Comparison of ENCODE assay signal across 19 cellular contexts in the genomic region with DNA sequence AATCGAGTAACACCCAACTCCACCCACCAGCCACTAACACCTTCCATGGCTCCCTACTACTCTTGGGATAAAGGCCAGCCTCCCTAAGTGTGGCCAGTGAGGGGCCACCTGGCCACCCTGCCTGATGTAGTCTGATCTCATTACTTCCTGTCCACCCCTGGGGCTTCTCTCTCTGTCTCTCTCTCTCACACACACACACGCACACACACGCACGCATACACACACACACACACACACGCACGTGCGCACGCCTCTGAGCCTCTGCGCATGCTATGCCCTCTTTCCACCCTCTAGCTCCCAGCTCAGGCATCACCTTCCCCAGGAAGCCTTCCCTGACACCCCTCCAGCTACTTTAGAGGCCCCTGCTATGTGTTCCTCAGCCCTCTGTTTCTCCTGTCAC. TPM values are rescaled to one million over a fixed set of nuclear protein-coding genes. Genes with fewer than 3 reads are reported as not detected.
DNase-seq lines count a peak whose midpoint lies in the region; ATAC-seq and TF ChIP-seq lines count a peak whose summit lies in the region.
"Had no signal": no experiment of that assay in that cellular context is flagged by ENCODE, and none has a peak within 500 bp of the region (broad histone marks: within the 10 kb centered on the region; RNA-seq: fewer than 3 reads in every experiment).

No MANE protein-coding gene starts in this region.

- no peaks in the 10 kb centered on the region for H3K4me1 ChIP-seq in endodermal cell (ENCODE audit: control insufficient read depth, insufficient read depth, low read length)

- WGBS in endodermal cell (ENCODE audit: insufficient coverage in 1 of 2, insufficient read length in 1 of 2), 2 experiments = 94 to 98% methylated on average over 9 of the region's 9 CpGs

- DNase-seq in activated naive CD4-positive, alpha-beta T cell treated with anti-CD3 and anti-CD28 coated beads, Interleukin-2, amount 10 ng/mL, durations not matched to agents 7 days and 5 days = no peak
- no peak for DNase-seq in activated naive CD4-positive, alpha-beta T cell (lab: John Stamatoyannopoulos, UW)
- DNase-seq in activated CD4-positive, alpha-beta memory T cell treated with anti-CD3 and anti-CD28 coated beads for 36 hours = no peak
- DNase-seq in endodermal cell (no peak), Right ventricle myocardium inferior (ENCODE audit: missing footprints) (no peak), DMS 273 (lab: John Stamatoyannopoulos, UW; ENCODE audit: unreplicated experiment) (no peak), pons (ENCODE audit: low spot score) (no peak)
- no peak for DNase-seq in stimulated activated naive CD8-positive, alpha-beta T cell treated with anti-CD3 and anti-CD28 coated beads, Interleukin-15, amount 100 ng/mL, for 72 hours
- DNase-seq: activated CD4-positive, CD25-positive, alpha-beta regulatory T cell treated with anti-CD3 and anti-CD28 coated beads, Interleukin-2, amount 50 U/mL, for 72 hours; caudate nucleus; foreskin melanocyte; lower lobe of right lung; NCI-H1930; NCI-H526 treated with DMSO at 0.1 percent for 48 hours; sigmoid colon; stimulated activated CD4-positive, alpha-beta T cell treated with anti-CD3 and anti-CD28 coated beads, Interleukin-2, amount 100 ng/mL, for 48 hours had no signal

- peak overlapping the region; percentile 98 for H3K27ac ChIP-seq in endodermal cell (ENCODE audit: low read depth, low read length)
- H3K27ac ChIP-seq: lower lobe of right lung, sigmoid colon had no signal

- no peaks in the 10 kb centered on the region for H3K9me3 ChIP-seq in endodermal cell (ENCODE audit: control insufficient read depth, low read length)
- H3K9me3 ChIP-seq: lower lobe of right lung, neutrophil, sigmoid colon had no signal

- H3K4me3 ChIP-seq in endodermal cell (ENCODE audit: low read length) = no peak overlapping the region
- H3K4me3 ChIP-seq: lower lobe of right lung, sigmoid colon had no signal

- POLR2A ChIA-PET in activated CD4-positive, alpha-beta memory T cell treated with anti-CD3 and anti-CD28 coated beads for 36 hours (lab: Charles Lee) = interaction anchor here (0.7 kb wide), 1 partner anchor 11 kb away, joined by 3 read pairs; no protein-coding TSS in a partner anchor

- no peaks in the 10 kb centered on the region for H3K27me3 Mint-ChIP-seq in activated naive CD4-positive, alpha-beta T cell treated with anti-CD3 and anti-CD28 coated beads, Interleukin-2, amount 10 ng/mL, durations not matched to agents 7 days and 5 days
- H3K27me3 Mint-ChIP-seq in activated CD4-positive, alpha-beta memory T cell treated with anti-CD3 and anti-CD28 coated beads for 36 hours = no peaks in the 10 kb centered on the region
- peaks cover 4% of the 10 kb centered on the region for H3K27me3 Mint-ChIP-seq in endodermal cell (ENCODE audit: insufficient read depth)
- H3K27me3 Mint-ChIP-seq in stimulated activated naive CD8-positive, alpha-beta T cell treated with anti-CD3 and anti-CD28 coated beads, Interleukin-15, amount 100 ng/mL, for 72 hours = no peaks in the 10 kb centered on the region

- no peaks in the 10 kb centered on the region for H3K36me3 ChIP-seq in endodermal cell (ENCODE audit: control insufficient read depth, insufficient read depth, low read length)
- H3K36me3 ChIP-seq: sigmoid colon had no signal

- H3K9me3 Mint-ChIP-seq in activated naive CD4-positive, alpha-beta T cell treated with anti-CD3 and anti-CD28 coated beads, Interleukin-2, amount 10 ng/mL, durations not matched to agents 7 days and 5 days = no peaks in the 10 kb centered on the region
- no peaks in the 10 kb centered on the region for H3K9me3 Mint-ChIP-seq in activated CD4-positive, alpha-beta memory T cell treated with anti-CD3 and anti-CD28 coated beads for 36 hours
- H3K9me3 Mint-ChIP-seq in endodermal cell = no peaks in the 10 kb centered on the region
- no peaks in the 10 kb centered on the region for H3K9me3 Mint-ChIP-seq in stimulated activated naive CD8-positive, alpha-beta T cell treated with anti-CD3 and anti-CD28 coated beads, Interleukin-15, amount 100 ng/mL, for 72 hours
- H3K9me3 Mint-ChIP-seq: type B pancreatic cell had no signal

- no peaks in the 10 kb centered on the region for H3K27me3 ChIP-seq in endodermal cell (ENCODE audit: control insufficient read depth, insufficient read depth, low read length, poor library complexity, severe bottlenecking)
- H3K27me3 ChIP-seq: neutrophil had no signal

- H3K4me3 Mint-ChIP-seq in activated naive CD4-positive, alpha-beta T cell treated with anti-CD3 and anti-CD28 coated beads, Interleukin-2, amount 10 ng/mL, durations not matched to agents 7 days and 5 days = peak overlapping the region; percentile 89
- peak overlapping the region; percentile 89 for H3K4me3 Mint-ChIP-seq in activated CD4-positive, alpha-beta memory T cell treated with anti-CD3 and anti-CD28 coated beads for 36 hours
- H3K4me3 Mint-ChIP-seq in endodermal cell = no peak overlapping the region
- peak overlapping the region; percentile 11 to 96 for H3K4me3 Mint-ChIP-seq in stimulated activated naive CD8-positive, alpha-beta T cell treated with anti-CD3 and anti-CD28 coated beads, Interleukin-15, amount 100 ng/mL, for 72 hours
- H3K4me3 Mint-ChIP-seq: type B pancreatic cell had no signal

- H3K27ac Mint-ChIP-seq in activated naive CD4-positive, alpha-beta T cell treated with anti-CD3 and anti-CD28 coated beads, Interleukin-2, amount 10 ng/mL, durations not matched to agents 7 days and 5 days = peak overlapping the region; percentile 93
- H3K27ac Mint-ChIP-seq in activated CD4-positive, alpha-beta memory T cell treated with anti-CD3 and anti-CD28 coated beads for 36 hours = peak overlapping the region; percentile 92
- no peak overlapping the region for H3K27ac Mint-ChIP-seq in endodermal cell
- peak overlapping the region; percentile 98 to 99 for H3K27ac Mint-ChIP-seq in stimulated activated naive CD8-positive, alpha-beta T cell treated with anti-CD3 and anti-CD28 coated beads, Interleukin-15, amount 100 ng/mL, for 72 hours
- H3K27ac Mint-ChIP-seq: type B pancreatic cell had no signal

- H3K9ac ChIP-seq in endodermal cell (ENCODE audit: extremely low read depth, low read length, poor library complexity, severe bottlenecking) = no peak overlapping the region

- CTCF ChIA-PET in activated naive CD4-positive, alpha-beta T cell treated with anti-CD3 and anti-CD28 coated beads, Interleukin-2, amount 10 ng/mL, durations not matched to agents 7 days and 5 days (lab: Charles Lee) = interaction anchor here (4.8 kb wide), 1 partner anchor 9 kb away, joined by 26 read pairs; no protein-coding TSS in a partner anchor
- CTCF ChIA-PET in activated CD4-positive, alpha-beta memory T cell treated with anti-CD3 and anti-CD28 coated beads for 36 hours (lab: Charles Lee) = interaction anchor here (1.2 to 2.0 kb wide), 4 partner anchors 9 to 110 kb away, joined by 3 to 7 read pairs (median 6); no protein-coding TSS in a partner anchor

- peaks cover 40% of the 10 kb centered on the region for H3K4me1 Mint-ChIP-seq in activated naive CD4-positive, alpha-beta T cell treated with anti-CD3 and anti-CD28 coated beads, Interleukin-2, amount 10 ng/mL, durations not matched to agents 7 days and 5 days
- H3K4me1 Mint-ChIP-seq in activated CD4-positive, alpha-beta memory T cell treated with anti-CD3 and anti-CD28 coated beads for 36 hours (ENCODE audit: low read depth) = peaks cover 41% of the 10 kb centered on the region
- peaks cover 13% of the 10 kb centered on the region for H3K4me1 Mint-ChIP-seq in endodermal cell
- H3K4me1 Mint-ChIP-seq in stimulated activated naive CD8-positive, alpha-beta T cell treated with anti-CD3 and anti-CD28 coated beads, Interleukin-15, amount 100 ng/mL, for 72 hours = peaks cover 47% of the 10 kb centered on the region

- TF ChIP-seq CTCF in endodermal cell (conservative IDR thresholded peaks at IDR 0.05) = no peak

- ATAC-seq in stimulated activated naive CD8-positive, alpha-beta T cell treated with anti-CD3 and anti-CD28 coated beads, Interleukin-15, amount 100 ng/mL, for 72 hours = no peak
- no peak for ATAC-seq in Right ventricle myocardium inferior
- ATAC-seq: lower lobe of right lung, Panc1 had no signal

- intact Hi-C loops in activated CD4-positive, alpha-beta memory T cell treated with anti-CD3 and anti-CD28 coated beads for 36 hours (cut with micrococcal nuclease) = no loop called here
- intact Hi-C loops in Right ventricle myocardium inferior (cut with DNase I) = no loop called here

- peaks cover 46% of the 10 kb centered on the region for H3K36me3 Mint-ChIP-seq in activated naive CD4-positive, alpha-beta T cell treated with anti-CD3 and anti-CD28 coated beads, Interleukin-2, amount 10 ng/mL, durations not matched to agents 7 days and 5 days
- peaks cover 28% of the 10 kb centered on the region for H3K36me3 Mint-ChIP-seq in activated CD4-positive, alpha-beta memory T cell treated with anti-CD3 and anti-CD28 coated beads for 36 hours
- no peaks in the 10 kb centered on the region for H3K36me3 Mint-ChIP-seq in endodermal cell (ENCODE audit: low read depth)
- H3K36me3 Mint-ChIP-seq: type B pancreatic cell had no signal

RNA-seq across cellular contexts. Expression of a gene that starts 3.9 kb away (rescaled TPM):
- 100 to 1,000 TPM; 101 to 106 TPM for total RNA-seq in activated CD4-positive, alpha-beta memory T cell treated with anti-CD3 and anti-CD28 coated beads for 36 hours
- 1 to 10 TPM; 1.9 to 6.6 TPM for total RNA-seq in endodermal cell
- 25.3 TPM for polyA plus RNA-seq in endodermal cell (2013, experiment 1 of 2)
- polyA plus RNA-seq in endodermal cell (2013, experiment 2 of 2) = 22.9 TPM
- total RNA-seq in Right ventricle myocardium inferior = 14.4 TPM

RNA-seq across cellular contexts. Expression of a gene that starts 37.0 kb away (rescaled TPM):
- under 1 TPM in 1 of 2 experiments, not detected in 1; 0.12 TPM for total RNA-seq in activated CD4-positive, alpha-beta memory T cell treated with anti-CD3 and anti-CD28 coated beads for 36 hours
- 10 to 100 TPM; 20.3 to 24.4 TPM for total RNA-seq in endodermal cell
- 4.8 TPM for polyA plus RNA-seq in endodermal cell (2013, experiment 1 of 2)
- polyA plus RNA-seq in endodermal cell (2013, experiment 2 of 2) = 6.1 TPM
- 10.3 TPM for total RNA-seq in Right ventricle myocardium inferior

RNA-seq across cellular contexts. Expression of a gene that starts 55.0 kb away (rescaled TPM):
- total RNA-seq in activated CD4-positive, alpha-beta memory T cell treated with anti-CD3 and anti-CD28 coated beads for 36 hours = under 1 TPM; 0.39 to 0.57 TPM
- total RNA-seq in endodermal cell = under 1 TPM; 0.40 to 0.46 TPM
- polyA plus RNA-seq in endodermal cell (2013, experiment 1 of 2) = 2.1 TPM
- 1.7 TPM for polyA plus RNA-seq in endodermal cell (2013, experiment 2 of 2)
- 0.22 TPM for total RNA-seq in Right ventricle myocardium inferior

Comparison
In these comparisons a context has a peak if more than half of its experiments do, and no peak if none do; other contexts are left out.
1. RNA of a gene that starts 37.0 kb away (total RNA-seq): 20.3 to 24.4 TPM in endodermal cell and 10.3 TPM in Right ventricle myocardium inferior (single experiment); 0.12 TPM in activated CD4-positive, alpha-beta memory T cell treated with anti-CD3 and anti-CD28 coated beads for 36 hours; every median in the first group is over 10 times any median in the second.